Comparison of ENCODE assay signal across 1 cellular context in genomic region chr4:36638273-36638811, GRCh38.
TF ChIP-seq lines count a peak whose summit lies in the region.

No MANE protein-coding gene starts in this region.

TF ChIP-seq in H1, 55 proteins besides CTCF, POLR2A, EP300 and RAD21:
- TF ChIP-seq MAFK (IDR thresholded peaks at IDR 0.05; ENCODE audit: low read depth, low read length) = peak; percentile 27; the same call in 1 of the 2 replicates
- no peak for TF ChIP-seq RBBP5 (IDR thresholded peaks at IDR 0.05; ENCODE audit: borderline replicate concordance, low read depth, low read length)
- TF ChIP-seq FOSL1 (IDR thresholded peaks at IDR 0.05; ENCODE audit: insufficient read depth, low read depth, low read length) = no peak
- TF ChIP-seq MAX (IDR thresholded peaks at IDR 0.05) = no peak
- no peak for TF ChIP-seq SP2 (IDR thresholded peaks at IDR 0.05; ENCODE audit: low read length)
